Comparison of ENCODE assay signal across 8 cellular contexts in the genomic region with DNA sequence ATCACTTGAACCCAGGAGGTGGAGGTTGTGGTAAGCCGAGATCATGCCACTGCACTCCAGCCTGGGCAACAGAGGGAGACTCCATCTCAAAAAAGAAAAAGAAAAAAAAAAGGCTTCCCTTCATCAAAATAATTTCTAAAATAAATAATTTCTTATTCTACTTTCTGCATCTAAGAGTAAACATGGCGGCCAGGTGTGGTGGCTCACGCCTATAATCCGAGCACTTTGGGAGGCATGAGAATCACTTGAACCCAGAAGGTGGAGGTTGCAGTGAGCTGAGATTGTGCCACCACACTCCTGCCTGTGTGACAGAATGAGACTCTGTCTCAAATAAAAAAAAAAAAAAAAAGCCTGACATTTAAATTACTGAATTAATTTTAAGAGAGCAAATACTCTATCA. TPM values are rescaled to one million over a fixed set of nuclear protein-coding genes. Genes with fewer than 3 reads are reported as not detected.
DNase-seq lines count a peak whose midpoint lies in the region; ATAC-seq and TF ChIP-seq lines count a peak whose summit lies in the region.
"Not testable (repeated sequence)": the region's sequence is repeated elsewhere in the genome, so short reads cannot be mapped to it uniquely, and the experiment has no call there.

No MANE protein-coding gene starts in this region.

- H3K4me1 ChIP-seq in CD4-positive, CD25-positive, alpha-beta regulatory T cell (ENCODE audit: control insufficient read depth, insufficient read depth, low read length, poor library complexity, severe bottlenecking): peaks cover 58% of the 10 kb centered on the region
- H3K4me1 ChIP-seq in mammary epithelial cell (ENCODE audit: insufficient read depth, low read length): peaks cover 23% of the 10 kb centered on the region
- not testable (repeated sequence) for H3K4me1 ChIP-seq in hepatocyte (ENCODE audit: insufficient read depth)

- H3K9me3 Mint-ChIP-seq in CD4-positive, CD25-positive, alpha-beta regulatory T cell; T-cell; activated T-helper 1 cell treated with anti-CD3 and anti-CD28 coated beads, Interleukin-12 subunit alpha, Interleukin-12 subunit beta, Interleukin-2, Interleukin-4 antibody, amounts not matched to agents 30 ng/mL and 10 ng/mL and 1 ng/mL, durations not matched to agents 14 hours and 24 hours and 36 hours; nephron progenitor cell; stimulated activated naive CD8-positive, alpha-beta T cell treated with anti-CD3 and anti-CD28 coated beads, Interleukin-15, amount 100 ng/mL, for 72 hours: not testable (repeated sequence)

- BruUV-seq in mammary epithelial cell (replicated peaks; lab: Mats Ljungman, UMichigan): not testable (repeated sequence)

- H3K27ac Mint-ChIP-seq in CD4-positive, CD25-positive, alpha-beta regulatory T cell: peak overlapping the region in 1 of 3 donors; percentile 99
- peak overlapping the region in 1 of 2 donors; percentile 81 for H3K27ac Mint-ChIP-seq in T-cell
- not testable (repeated sequence) for H3K27ac Mint-ChIP-seq in activated T-helper 1 cell treated with anti-CD3 and anti-CD28 coated beads, Interleukin-12 subunit alpha, Interleukin-12 subunit beta, Interleukin-2, Interleukin-4 antibody, amounts not matched to agents 30 ng/mL and 10 ng/mL and 1 ng/mL, durations not matched to agents 14 hours and 24 hours and 36 hours; nephron progenitor cell; stimulated activated naive CD8-positive, alpha-beta T cell treated with anti-CD3 and anti-CD28 coated beads, Interleukin-15, amount 100 ng/mL, for 72 hours

- peaks cover 24% of the 10 kb centered on the region for H3K36me3 Mint-ChIP-seq in CD4-positive, CD25-positive, alpha-beta regulatory T cell
- H3K36me3 Mint-ChIP-seq in T-cell: peaks cover 26% of the 10 kb centered on the region
- H3K36me3 Mint-ChIP-seq in activated T-helper 1 cell treated with anti-CD3 and anti-CD28 coated beads, Interleukin-12 subunit alpha, Interleukin-12 subunit beta, Interleukin-2, Interleukin-4 antibody, amounts not matched to agents 30 ng/mL and 10 ng/mL and 1 ng/mL, durations not matched to agents 14 hours and 24 hours and 36 hours (ENCODE audit: low read depth): peaks cover 36% of the 10 kb centered on the region
- H3K36me3 Mint-ChIP-seq in nephron progenitor cell (ENCODE audit: low read depth): peaks cover 11% of the 10 kb centered on the region

- not testable (repeated sequence) for ATAC-seq in CD4-positive, CD25-positive, alpha-beta regulatory T cell (ENCODE audit: low read depth in 2 of 2); T-cell (replicated peaks in 1 of 4); stimulated activated naive CD8-positive, alpha-beta T cell treated with anti-CD3 and anti-CD28 coated beads, Interleukin-15, amount 100 ng/mL, for 72 hours

- H3K4me2 ChIP-seq in mammary epithelial cell (ENCODE audit: insufficient read depth, low read depth, low read length): peak overlapping the region; percentile 80
- peak overlapping the region; percentile 81 for H3K4me2 ChIP-seq in hepatocyte

- CTCF ChIA-PET in T-cell (lab: Charles Lee) (interaction anchor here in 1 of 2 donors (0.6 to 1.8 kb wide), 6 partner anchors 38 to 244 kb away, joined by 3 to 9 read pairs (median 4); no protein-coding TSS in a partner anchor), mammary epithelial cell (lab: Charles Lee; ENCODE audit: low non-redundant PET) (interaction anchor here (0.6 kb wide), 1 partner anchor 77 kb away, joined by 9 read pairs; no protein-coding TSS in a partner anchor)

- not testable (repeated sequence) for H3K9me2 ChIP-seq in hepatocyte (replicated peaks; ENCODE audit: insufficient read depth)

- intact Hi-C loops in activated T-helper 1 cell treated with anti-CD3 and anti-CD28 coated beads, Interleukin-12 subunit alpha, Interleukin-12 subunit beta, Interleukin-2, Interleukin-4 antibody, amounts not matched to agents 30 ng/mL and 10 ng/mL and 1 ng/mL, durations not matched to agents 14 hours and 24 hours and 36 hours (cut with micrococcal nuclease): loop anchor here (5.0 kb wide), 1 partner anchor 485 kb away; no protein-coding TSS in a partner anchor
- intact Hi-C loops in mammary epithelial cell (cut with micrococcal nuclease): loop anchor here (5.0 kb wide), 1 partner anchor 40 kb away; no protein-coding TSS in a partner anchor

- WGBS in mammary epithelial cell (ENCODE audit: low coverage, missing lambda C conversion rate): 85% methylated on average over 4 of the region's 4 CpGs
- WGBS in hepatocyte (ENCODE audit: low lambda C conversion rate, missing lambda C conversion rate): 93% methylated on average over 4 of the region's 4 CpGs

- in situ Hi-C loops in mammary epithelial cell (cut with MboI; ENCODE audit: low sequenced_read_pairs in 2 of 2): not testable (repeated sequence)

- H2AFZ ChIP-seq in mammary epithelial cell (ENCODE audit: low read depth, low read length); hepatocyte: not testable (repeated sequence)

- peaks cover 14% of the 10 kb centered on the region for H3K27me3 Mint-ChIP-seq in CD4-positive, CD25-positive, alpha-beta regulatory T cell
- H3K27me3 Mint-ChIP-seq in T-cell; activated T-helper 1 cell treated with anti-CD3 and anti-CD28 coated beads, Interleukin-12 subunit alpha, Interleukin-12 subunit beta, Interleukin-2, Interleukin-4 antibody, amounts not matched to agents 30 ng/mL and 10 ng/mL and 1 ng/mL, durations not matched to agents 14 hours and 24 hours and 36 hours (ENCODE audit: insufficient read depth); nephron progenitor cell (ENCODE audit: low read depth, poor library complexity); stimulated activated naive CD8-positive, alpha-beta T cell treated with anti-CD3 and anti-CD28 coated beads, Interleukin-15, amount 100 ng/mL, for 72 hours: not testable (repeated sequence)

- H3K4me3 Mint-ChIP-seq in CD4-positive, CD25-positive, alpha-beta regulatory T cell: peak overlapping the region; percentile 95 to 99 (median 98)
- H3K4me3 Mint-ChIP-seq in T-cell (peak overlapping the region; percentile 96 to 98 (median 96)), nephron progenitor cell (peak overlapping the region; percentile 96)
- H3K4me3 Mint-ChIP-seq in activated T-helper 1 cell treated with anti-CD3 and anti-CD28 coated beads, Interleukin-12 subunit alpha, Interleukin-12 subunit beta, Interleukin-2, Interleukin-4 antibody, amounts not matched to agents 30 ng/mL and 10 ng/mL and 1 ng/mL, durations not matched to agents 14 hours and 24 hours and 36 hours: peak overlapping the region; percentile 99
- peak overlapping the region; percentile 60 to 100 for H3K4me3 Mint-ChIP-seq in stimulated activated naive CD8-positive, alpha-beta T cell treated with anti-CD3 and anti-CD28 coated beads, Interleukin-15, amount 100 ng/mL, for 72 hours

- peaks cover 14% of the 10 kb centered on the region for H3K36me3 ChIP-seq in CD4-positive, CD25-positive, alpha-beta regulatory T cell (ENCODE audit: control insufficient read depth, insufficient read depth, low read length)
- peaks cover 19% of the 10 kb centered on the region for H3K36me3 ChIP-seq in mammary epithelial cell (ENCODE audit: insufficient read depth, low read length)
- not testable (repeated sequence) for H3K36me3 ChIP-seq in hepatocyte (replicated peaks; ENCODE audit: insufficient read depth, low read depth)

- not testable (repeated sequence) for H3K9me3 ChIP-seq in CD4-positive, CD25-positive, alpha-beta regulatory T cell (ENCODE audit: control insufficient read depth in 2 of 2, low read length in 2 of 2); mammary epithelial cell (replicated peaks; ENCODE audit: insufficient read depth, low read length); hepatocyte (ENCODE audit: low read depth)

- not testable (repeated sequence) for DNase-seq in CD4-positive, CD25-positive, alpha-beta regulatory T cell; HL-60 (ENCODE audit: low read depth in 1 of 2, low spot score in 1 of 2); T-cell; activated T-helper 1 cell treated with anti-CD3 and anti-CD28 coated beads, Interleukin-12 subunit alpha, Interleukin-12 subunit beta, Interleukin-2, Interleukin-4 antibody, amounts not matched to agents 30 ng/mL and 10 ng/mL and 1 ng/mL, durations not matched to agents 14 hours and 24 hours and 36 hours (ENCODE audit: low spot score); mammary epithelial cell; hepatocyte (ENCODE audit: low spot score); nephron progenitor cell; stimulated activated naive CD8-positive, alpha-beta T cell treated with anti-CD3 and anti-CD28 coated beads, Interleukin-15, amount 100 ng/mL, for 72 hours

- not testable (repeated sequence) for H3K27me3 ChIP-seq in CD4-positive, CD25-positive, alpha-beta regulatory T cell (ENCODE audit: control insufficient read depth, insufficient read depth, low read length); HL-60 (ENCODE audit: insufficient read depth, poor library complexity, severe bottlenecking); mammary epithelial cell (ENCODE audit: insufficient read depth, low read length); hepatocyte

- dilution Hi-C loops in mammary epithelial cell (cut with HindIII; ENCODE audit: low sequenced_read_pairs): not testable (repeated sequence)

- H3K9ac ChIP-seq in mammary epithelial cell (ENCODE audit: insufficient read depth, low read length): not testable (repeated sequence)

- H3K27ac ChIP-seq in CD4-positive, CD25-positive, alpha-beta regulatory T cell (ENCODE audit: insufficient read depth, low read length, poor library complexity, severe bottlenecking): peak overlapping the region; percentile 96
- not testable (repeated sequence) for H3K27ac ChIP-seq in HL-60 (replicated peaks); mammary epithelial cell (ENCODE audit: insufficient read depth, low read depth, low read length); hepatocyte

- H3K4me3 ChIP-seq in CD4-positive, CD25-positive, alpha-beta regulatory T cell (ENCODE audit: low read depth, low read length): peak overlapping the region; percentile 100
- H3K4me3 ChIP-seq in HL-60 (replicated peaks; ENCODE audit: insufficient read depth, low read length) (peak overlapping the region; percentile 52; the same call in 1 of the 2 replicates), mammary epithelial cell (replicated peaks in 1 of 3; ENCODE audit: insufficient read depth in 1 of 3, low read depth in 2 of 3, low read length in 3 of 3) (peak overlapping the region in 2 of 3 experiments; percentile 14 to 47)
- not testable (repeated sequence) for H3K4me3 ChIP-seq in hepatocyte

- H3K4me1 Mint-ChIP-seq in CD4-positive, CD25-positive, alpha-beta regulatory T cell: peaks cover 36 to 67% (median 44%) of the 10 kb centered on the region in 4 donors
- peaks cover 62 to 74% (median 68%) of the 10 kb centered on the region in 3 donors for H3K4me1 Mint-ChIP-seq in T-cell
- H3K4me1 Mint-ChIP-seq in activated T-helper 1 cell treated with anti-CD3 and anti-CD28 coated beads, Interleukin-12 subunit alpha, Interleukin-12 subunit beta, Interleukin-2, Interleukin-4 antibody, amounts not matched to agents 30 ng/mL and 10 ng/mL and 1 ng/mL, durations not matched to agents 14 hours and 24 hours and 36 hours (ENCODE audit: low read depth): peaks cover 59% of the 10 kb centered on the region
- H3K4me1 Mint-ChIP-seq in nephron progenitor cell: peaks cover 53% of the 10 kb centered on the region
- H3K4me1 Mint-ChIP-seq in stimulated activated naive CD8-positive, alpha-beta T cell treated with anti-CD3 and anti-CD28 coated beads, Interleukin-15, amount 100 ng/mL, for 72 hours: peaks cover 63% of the 10 kb centered on the region

- not testable (repeated sequence) for TF ChIP-seq CTCF in HL-60 (IDR thresholded peaks at IDR 0.05; ENCODE audit: insufficient read depth, low read length); mammary epithelial cell (conservative IDR thresholded peaks at IDR 0.05 in 1 of 2, IDR thresholded peaks at IDR 0.05 in 1 of 2; ENCODE audit: extremely low read depth in 1 of 2, insufficient read depth in 1 of 2, low read depth in 1 of 2, low read length in 2 of 2); hepatocyte (IDR thresholded peaks at IDR 0.05; ENCODE audit: poor library complexity); nephron progenitor cell (IDR thresholded peaks at IDR 0.05)

- H4K20me1 ChIP-seq in mammary epithelial cell (ENCODE audit: insufficient read depth, low read length): not testable (repeated sequence)
- peaks cover 28% of the 10 kb centered on the region for H4K20me1 ChIP-seq in hepatocyte (ENCODE audit: insufficient read depth, poor library complexity, severe bottlenecking)

- POLR2A ChIA-PET in T-cell (lab: Charles Lee): interaction anchor here (0.6 to 2.5 kb wide), 9 partner anchors 8 to 107 kb away, joined by 3 to 9 read pairs (median 4); no protein-coding TSS in a partner anchor

- H3K79me2 ChIP-seq in mammary epithelial cell (ENCODE audit: insufficient read depth, low read length): peaks cover 79% of the 10 kb centered on the region
- H3K79me2 ChIP-seq in hepatocyte: peaks cover 76% of the 10 kb centered on the region

RNA-seq across cellular contexts. Expression of a gene that starts 3.3 kb away (rescaled TPM):
- total RNA-seq in CD4-positive, CD25-positive, alpha-beta regulatory T cell: 136 TPM
- polyA plus RNA-seq in CD4-positive, CD25-positive, alpha-beta regulatory T cell: 10 to 100 TPM; 26.8 to 39.5 (median 31.6) TPM
- total RNA-seq in T-cell (100 to 1,000 TPM in 2 of 5 donors, 10 to 100 TPM in 3; 48.8 to 104 (median 57.4) TPM), mammary epithelial cell (10 to 100 TPM; 17.3 to 34.4 TPM), hepatocyte (18.6 and 27.9 TPM in 2 replicates)
- total RNA-seq in activated T-helper 1 cell treated with anti-CD3 and anti-CD28 coated beads, Interleukin-12 subunit alpha, Interleukin-12 subunit beta, Interleukin-2, Interleukin-4 antibody, amounts not matched to agents 30 ng/mL and 10 ng/mL and 1 ng/mL, durations not matched to agents 14 hours and 24 hours and 36 hours: 38.0 and 39.6 TPM in 2 replicates
- polyA plus RNA-seq in mammary epithelial cell (6.4 TPM), hepatocyte (8.8 and 10.6 TPM in 2 replicates)
- polyA minus RNA-seq in mammary epithelial cell: 56.2 TPM
